ENCODE assay signal across 11 cellular contexts in the genomic region with DNA sequence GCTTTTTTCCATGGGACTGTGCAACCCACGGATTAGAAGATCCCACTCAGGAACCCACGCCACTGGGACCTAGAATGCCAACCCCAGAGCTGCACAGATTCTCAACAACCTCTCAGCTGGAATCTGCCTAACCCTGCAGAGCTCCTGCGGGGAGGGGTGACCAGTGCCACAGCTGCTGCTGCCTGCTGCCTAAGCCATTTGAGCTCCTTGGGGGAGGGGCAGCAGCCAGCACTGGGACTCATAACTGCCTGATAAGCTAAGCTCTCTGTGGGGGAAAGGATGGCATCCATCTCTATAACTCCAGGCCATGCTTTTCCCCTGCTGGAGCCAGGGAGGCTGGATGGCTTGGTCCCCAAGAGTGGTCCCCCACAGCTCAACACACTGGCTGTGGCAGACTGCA.
DNase-seq lines count a peak whose midpoint lies in the region; ATAC-seq lines count a peak whose summit lies in the region.
"Had no signal": no experiment of that assay in that cellular context is flagged by ENCODE, and none has a peak within 500 bp of the region (broad histone marks: within the 10 kb centered on the region; RNA-seq: fewer than 3 reads in every experiment).

No MANE protein-coding gene starts in this region.

- DNase-seq in COLO668 (lab: John Stamatoyannopoulos, UW; ENCODE audit: unreplicated experiment) (peak; percentile 43), LHCN-M2 (ENCODE audit: low read depth) (peak; percentile 19), SK-N-DZ (ENCODE audit: low spot score) (peak; percentile 43), myocyte (ENCODE audit: low read depth) (peak; percentile 72), Ammon's horn (ENCODE audit: low spot score) (no peak)
- no peak for DNase-seq in effector memory CD8-positive, alpha-beta T cell
- no peak for DNase-seq in activated T-cell treated with anti-CD3 and anti-CD28 coated beads, Interleukin-2, amount 50 U/mL, for 4 hours
- DNase-seq: Caco-2, NCI-H187, NCI-H69 had no signal

- no peak for ATAC-seq in effector memory CD8-positive, alpha-beta T cell (replicated peaks)
- no peak for ATAC-seq in activated T-cell treated with anti-CD3 and anti-CD28 coated beads, Interleukin-2, amount 50 U/mL, for 4 hours

- no peak overlapping the region for H3K4me3 Mint-ChIP-seq in effector memory CD8-positive, alpha-beta T cell
- no peak overlapping the region for H3K4me3 Mint-ChIP-seq in activated T-cell treated with anti-CD3 and anti-CD28 coated beads, Interleukin-2, amount 50 U/mL, for 4 hours
- H3K4me3 Mint-ChIP-seq: IgD-negative memory B cell had no signal

- H3K27ac Mint-ChIP-seq in effector memory CD8-positive, alpha-beta T cell: no peak overlapping the region
- H3K27ac Mint-ChIP-seq: IgD-negative memory B cell had no signal

- H3K27me3 Mint-ChIP-seq in effector memory CD8-positive, alpha-beta T cell: no peaks in the 10 kb centered on the region
- H3K27me3 Mint-ChIP-seq in activated T-cell treated with anti-CD3 and anti-CD28 coated beads, Interleukin-2, amount 50 U/mL, for 4 hours (ENCODE audit: low read depth): no peaks in the 10 kb centered on the region
- H3K27me3 Mint-ChIP-seq: IgD-negative memory B cell had no signal

- no peaks in the 10 kb centered on the region for H3K36me3 Mint-ChIP-seq in effector memory CD8-positive, alpha-beta T cell (ENCODE audit: insufficient read depth)
- no peaks in the 10 kb centered on the region for H3K36me3 Mint-ChIP-seq in activated T-cell treated with anti-CD3 and anti-CD28 coated beads, Interleukin-2, amount 50 U/mL, for 4 hours (ENCODE audit: insufficient read depth)

- peaks cover 15 to 32% of the 10 kb centered on the region in 2 donors for H3K9me3 Mint-ChIP-seq in effector memory CD8-positive, alpha-beta T cell
- H3K9me3 Mint-ChIP-seq in activated T-cell treated with anti-CD3 and anti-CD28 coated beads, Interleukin-2, amount 50 U/mL, for 4 hours: peaks cover 22% of the 10 kb centered on the region

- no peaks in the 10 kb centered on the region for H3K4me1 Mint-ChIP-seq in effector memory CD8-positive, alpha-beta T cell (ENCODE audit: low read depth in 2 of 2)
- H3K4me1 Mint-ChIP-seq in activated T-cell treated with anti-CD3 and anti-CD28 coated beads, Interleukin-2, amount 50 U/mL, for 4 hours (ENCODE audit: low read depth): no peaks in the 10 kb centered on the region
- H3K4me1 Mint-ChIP-seq: IgD-negative memory B cell had no signal

Comparison
In these comparisons a context has a peak if more than half of its experiments do, and no peak if none do; other contexts are left out.
1. DNase-seq: peak in COLO668 (single experiment), LHCN-M2 (single experiment), SK-N-DZ (single experiment) and myocyte (single experiment); none in Ammon's horn (single experiment), effector memory CD8-positive, alpha-beta T cell (0 of 3) and activated T-cell treated with anti-CD3 and anti-CD28 coated beads, Interleukin-2, amount 50 U/mL, for 4 hours (single experiment).